Comparison of ENCODE assay signal across 15 cellular contexts in genomic region chr1:52063192-52063591, GRCh38. TPM values are rescaled to one million over a fixed set of nuclear protein-coding genes. Genes with fewer than 3 reads are reported as not detected.
DNase-seq lines count a peak whose midpoint lies in the region; ATAC-seq, FAIRE-seq and TF ChIP-seq lines count a peak whose summit lies in the region.
"Had no signal": no experiment of that assay in that cellular context is flagged by ENCODE, and none has a peak within 500 bp of the region (broad histone marks: within the 10 kb centered on the region; RNA-seq: fewer than 3 reads in every experiment).

No MANE protein-coding gene starts in this region.

- H3K36me3 Mint-ChIP-seq in activated T-helper 17 cell treated with anti-CD3 and anti-CD28 coated beads, Interleukin-2, amount 50 U/mL, for 72 hours (ENCODE audit: low read depth): peaks cover 94% of the 10 kb centered on the region
- peaks cover 68% of the 10 kb centered on the region for H3K36me3 Mint-ChIP-seq in nephron progenitor cell (ENCODE audit: low read depth)

- H2AFZ ChIP-seq in HepG2 (ENCODE audit: low read length): no peak overlapping the region

- no peak overlapping the region for H3K9ac ChIP-seq in HepG2 (ENCODE audit: insufficient read depth, low read depth, low read length)
- H3K9ac ChIP-seq: BLaER1 had no signal

- TF ChIP-seq RAD21 in HepG2 (CRISPR knock-in tag; IDR thresholded peaks at IDR 0.05): no peak

- intact Hi-C loops in HepG2 (cut with micrococcal nuclease; ENCODE audit: unreplicated experiment) (no loop called here), right lobe of liver (cut with DNase I) (no loop called here), Right ventricle myocardium inferior (cut with DNase I) (no loop called here)

- POLR2A ChIA-PET in HepG2 (lab: Yijun Ruan, JAX): interaction anchor here (0.7 to 1.6 kb wide), 3 partner anchors 8 to 17 kb away, joined by 3 to 4 read pairs (median 4); partner anchors contain the start of gene TXNDC12

- H3K27me3 ChIP-seq in HepG2 (ENCODE audit: control insufficient read depth in 1 of 2, insufficient read depth in 2 of 2, low read length in 2 of 2): no peaks in the 10 kb centered on the region
- H3K27me3 ChIP-seq in right lobe of liver: no peaks in the 10 kb centered on the region
- H3K27me3 ChIP-seq: BLaER1 had no signal

- BruUV-seq in HepG2 (replicated peaks; lab: Mats Ljungman, UMichigan): no TSS peak

- DNase-seq in HepG2 (ENCODE audit: low spot score): no peak
- no peak for DNase-seq in right lobe of liver
- no peak for DNase-seq in nephron progenitor cell
- no peak for DNase-seq in Right ventricle myocardium inferior (ENCODE audit: missing footprints)
- DNase-seq in OCI-M1 (lab: John Stamatoyannopoulos, UW): no peak
- DNase-seq in KBM-7: no peak
- DNase-seq: 8988T; AML-193; Caco-2; CD8-positive, alpha-beta memory T cell; DMS53 had no signal

- no peak overlapping the region for H3K4me3 Mint-ChIP-seq in activated T-helper 17 cell treated with anti-CD3 and anti-CD28 coated beads, Interleukin-2, amount 50 U/mL, for 72 hours
- H3K4me3 Mint-ChIP-seq in nephron progenitor cell: no peak overlapping the region
- H3K4me3 Mint-ChIP-seq: CD8-positive, alpha-beta memory T cell had no signal

- no peaks in the 10 kb centered on the region for H3K9me3 ChIP-seq in HepG2 (ENCODE audit: low read length)
- H3K9me3 ChIP-seq in right lobe of liver: no peaks in the 10 kb centered on the region
- H3K9me3 ChIP-seq: BLaER1, Caco-2 had no signal

- peaks cover 57% of the 10 kb centered on the region for H3K79me2 ChIP-seq in HepG2 (ENCODE audit: insufficient read depth, low read length)

- peaks cover 17 to 66% of the 10 kb centered on the region in 2 experiments for H3K36me3 ChIP-seq in HepG2 (replicated peaks in 1 of 2; ENCODE audit: control insufficient read depth in 1 of 2, insufficient read depth in 2 of 2, low read length in 2 of 2)
- H3K36me3 ChIP-seq in right lobe of liver: peaks cover 0 to 51% (median 24%) of the 10 kb centered on the region in 4 donors

- TF ChIP-seq POLR2A in HepG2 (IDR thresholded peaks at IDR 0.05; ENCODE audit: insufficient read depth in 1 of 2, low read depth in 2 of 2, low read length in 2 of 2) (no peak), right lobe of liver (IDR thresholded peaks at IDR 0.05) (no peak)

- TF ChIP-seq CTCF in HepG2 (CRISPR knock-in tag; IDR thresholded peaks at IDR 0.05) (no peak), right lobe of liver (IDR thresholded peaks at IDR 0.05) (no peak), nephron progenitor cell (IDR thresholded peaks at IDR 0.05) (no peak)

- peaks cover 17% of the 10 kb centered on the region for H3K4me1 Mint-ChIP-seq in activated T-helper 17 cell treated with anti-CD3 and anti-CD28 coated beads, Interleukin-2, amount 50 U/mL, for 72 hours
- H3K4me1 Mint-ChIP-seq in nephron progenitor cell: peaks cover 12% of the 10 kb centered on the region

- CTCF ChIA-PET in HepG2 (lab: Yijun Ruan, JAX; ENCODE audit: low intra/inter-chr PET ratio, low total read pairs): no interaction called here

- peaks cover 36% of the 10 kb centered on the region for H4K20me1 ChIP-seq in HepG2 (ENCODE audit: insufficient read depth, low read length)

- in situ Hi-C loops in HepG2 (cut with HindIII; ENCODE audit: extremely low pct_ligation_motif_present, low pct_unique_long_range_greater_than_20kb) (no loop called here), KBM-7 (cut with MboI; ENCODE audit: low pct_unique_long_range_greater_than_20kb, low sequenced_read_pairs) (no loop called here)

- H3K4me2 ChIP-seq in HepG2 (ENCODE audit: low read depth, low read length): no peak overlapping the region
- H3K4me2 ChIP-seq: BLaER1 had no signal

- no peaks in the 10 kb centered on the region for H3K27me3 Mint-ChIP-seq in activated T-helper 17 cell treated with anti-CD3 and anti-CD28 coated beads, Interleukin-2, amount 50 U/mL, for 72 hours
- H3K27me3 Mint-ChIP-seq in nephron progenitor cell (ENCODE audit: low read depth, poor library complexity): no peaks in the 10 kb centered on the region
- H3K27me3 Mint-ChIP-seq: CD8-positive, alpha-beta memory T cell had no signal

- H3K4me3 ChIP-seq in HepG2 (replicated peaks in 1 of 3; ENCODE audit: insufficient read depth in 1 of 3, low read depth in 2 of 3, low read length in 3 of 3) (no peak overlapping the region), right lobe of liver (no peak overlapping the region)
- H3K4me3 ChIP-seq: BLaER1 had no signal

- H3K27ac Mint-ChIP-seq in activated T-helper 17 cell treated with anti-CD3 and anti-CD28 coated beads, Interleukin-2, amount 50 U/mL, for 72 hours: peak overlapping the region; percentile 1
- peak overlapping the region; percentile 22 for H3K27ac Mint-ChIP-seq in nephron progenitor cell

- no peaks in the 10 kb centered on the region for H3K9me3 Mint-ChIP-seq in activated T-helper 17 cell treated with anti-CD3 and anti-CD28 coated beads, Interleukin-2, amount 50 U/mL, for 72 hours
- no peaks in the 10 kb centered on the region for H3K9me3 Mint-ChIP-seq in nephron progenitor cell
- H3K9me3 Mint-ChIP-seq: CD8-positive, alpha-beta memory T cell had no signal

- H3K4me1 ChIP-seq in HepG2 (ENCODE audit: insufficient read depth, low read length): peaks cover 34% of the 10 kb centered on the region
- no peaks in the 10 kb centered on the region for H3K4me1 ChIP-seq in right lobe of liver

- no peak overlapping the region for H3K27ac ChIP-seq in HepG2 (ENCODE audit: extremely low read length, insufficient read depth, low read length)
- no peak overlapping the region for H3K27ac ChIP-seq in right lobe of liver
- H3K27ac ChIP-seq: BLaER1 had no signal

- TF ChIP-seq EP300 in HepG2 (IDR thresholded peaks at IDR 0.05; ENCODE audit: low read depth in 2 of 2, low read length in 2 of 2): no peak
- TF ChIP-seq EP300 in HepG2 (CRISPR knock-in tag; IDR thresholded peaks at IDR 0.05; ENCODE audit: borderline replicate concordance): no peak

- ATAC-seq in HepG2 (no peak), right lobe of liver (no peak), Right ventricle myocardium inferior (no peak)
- ATAC-seq in activated T-helper 17 cell treated with anti-CD3 and anti-CD28 coated beads, Interleukin-2, amount 50 U/mL, for 72 hours (replicated peaks): no peak
- ATAC-seq: HCT116 had no signal

- FAIRE-seq in HepG2 (lab: Jason Lieb, UNC): no peak
- FAIRE-seq: H54 had no signal

- 94% methylated on average over 2 of the region's 2 CpGs for WGBS in HepG2 (ENCODE audit: low lambda C conversion rate)
- 83% methylated on average over 2 of the region's 2 CpGs for WGBS in right lobe of liver (ENCODE audit: insufficient coverage, low coverage, low lambda C conversion rate, missing lambda C conversion rate)

RNA-seq across cellular contexts. Expression of gene BTF3L4, which starts 7.1 kb away (rescaled TPM):
- total RNA-seq in HepG2 (2016; rRNA removed; fragmentation: Illumina TruSeq; extraction: Trizol) (74.3 and 112 TPM in 2 replicates), right lobe of liver (10 to 100 TPM; 11.9 to 26.2 (median 15.2) TPM), Right ventricle myocardium inferior (25.5 TPM)
- total RNA-seq in HepG2 (2016; cell fraction: cytosol; rRNA removed; fragmentation: Illumina TruSeq; extraction: Trizol; ENCODE audit: low read depth): 20.6 and 23.9 TPM in 2 replicates
- 77.8 and 124 TPM in 2 replicates for total RNA-seq in HepG2 (2016; cell fraction: insoluble cytoplasmic fraction; rRNA removed; fragmentation: Illumina TruSeq; extraction: Trizol)
- total RNA-seq in HepG2 (2016; cell fraction: membrane; rRNA removed; fragmentation: Illumina TruSeq; extraction: Trizol): 37.7 and 41.9 TPM in 2 replicates
- 46.3 and 50.0 TPM in 2 replicates for total RNA-seq in HepG2 (2016; cell fraction: nucleus; rRNA removed; fragmentation: Illumina TruSeq; extraction: Trizol)
- 45.0 and 59.0 TPM in 2 replicates for polyA plus RNA-seq in HepG2 (2011; rRNA removed)
- polyA plus RNA-seq in HepG2 (2011; cell fraction: cytosol; rRNA removed): 25.4 and 48.5 TPM in 2 replicates
- polyA plus RNA-seq in HepG2 (2011; cell fraction: nucleus; rRNA removed): 17.6 and 25.6 TPM in 2 replicates
- 65.1 and 81.7 TPM in 2 replicates for polyA plus RNA-seq in HepG2 (2012)
- polyA plus RNA-seq in HepG2 (2016; cell fraction: cytosol; fragmentation: Illumina TruSeq; extraction: Trizol; ENCODE audit: low read depth): 16.9 and 17.5 TPM in 2 replicates
- polyA plus RNA-seq in HepG2 (2016; cell fraction: insoluble cytoplasmic fraction; fragmentation: Illumina TruSeq; extraction: Trizol; ENCODE audit: low read depth): 121 and 133 TPM in 2 replicates
- polyA plus RNA-seq in HepG2 (2016; cell fraction: membrane; fragmentation: Illumina TruSeq; extraction: Trizol; ENCODE audit: low read depth): 29.8 and 33.4 TPM in 2 replicates
- polyA plus RNA-seq in HepG2 (2016; cell fraction: nucleus; fragmentation: Illumina TruSeq; extraction: Trizol; ENCODE audit: insufficient read depth, low read depth): 53.7 and 57.4 TPM in 2 replicates
- 19.1 and 24.7 TPM in 2 replicates for polyA minus RNA-seq in HepG2 (2011; rRNA and poly(A)+ RNA removed; ENCODE audit: low replicate concordance)
- 38.0 and 40.3 TPM in 2 replicates for polyA minus RNA-seq in HepG2 (2011; cell fraction: cytosol; rRNA and poly(A)+ RNA removed)
- polyA minus RNA-seq in HepG2 (2011; cell fraction: nucleus; rRNA and poly(A)+ RNA removed): 64.2 and 78.8 TPM in 2 replicates
- total RNA-seq in activated T-helper 17 cell treated with anti-CD3 and anti-CD28 coated beads, Interleukin-2, amount 50 U/mL, for 72 hours: 10 to 100 TPM; 20.2 to 29.8 TPM

RNA-seq across cellular contexts. Expression of gene TXNDC12, which starts 8.2 kb away (rescaled TPM):
- 41.7 and 67.2 TPM in 2 replicates for total RNA-seq in HepG2 (2016; rRNA removed; fragmentation: Illumina TruSeq; extraction: Trizol)
- total RNA-seq in HepG2 (2016; cell fraction: cytosol; rRNA removed; fragmentation: Illumina TruSeq; extraction: Trizol; ENCODE audit: low read depth): 16.5 and 18.9 TPM in 2 replicates
- total RNA-seq in HepG2 (2016; cell fraction: insoluble cytoplasmic fraction; rRNA removed; fragmentation: Illumina TruSeq; extraction: Trizol): 53.9 and 75.5 TPM in 2 replicates
- total RNA-seq in HepG2 (2016; cell fraction: membrane; rRNA removed; fragmentation: Illumina TruSeq; extraction: Trizol): 29.2 and 32.2 TPM in 2 replicates
- total RNA-seq in HepG2 (2016; cell fraction: nucleus; rRNA removed; fragmentation: Illumina TruSeq; extraction: Trizol): 48.0 and 55.0 TPM in 2 replicates
- 55.9 and 65.6 TPM in 2 replicates for polyA plus RNA-seq in HepG2 (2011; rRNA removed)
- 48.6 and 71.0 TPM in 2 replicates for polyA plus RNA-seq in HepG2 (2011; cell fraction: cytosol; rRNA removed)
- polyA plus RNA-seq in HepG2 (2011; cell fraction: nucleus; rRNA removed): 17.5 and 19.1 TPM in 2 replicates
- polyA plus RNA-seq in HepG2 (2012): 46.7 and 93.9 TPM in 2 replicates
- 19.0 and 19.3 TPM in 2 replicates for polyA plus RNA-seq in HepG2 (2016; cell fraction: cytosol; fragmentation: Illumina TruSeq; extraction: Trizol; ENCODE audit: low read depth)
- polyA plus RNA-seq in HepG2 (2016; cell fraction: insoluble cytoplasmic fraction; fragmentation: Illumina TruSeq; extraction: Trizol; ENCODE audit: low read depth): 37.7 and 44.4 TPM in 2 replicates
- polyA plus RNA-seq in HepG2 (2016; cell fraction: membrane; fragmentation: Illumina TruSeq; extraction: Trizol; ENCODE audit: low read depth): 24.3 and 28.1 TPM in 2 replicates
- 61.2 and 77.2 TPM in 2 replicates for polyA plus RNA-seq in HepG2 (2016; cell fraction: nucleus; fragmentation: Illumina TruSeq; extraction: Trizol; ENCODE audit: insufficient read depth, low read depth)
- 32.1 and 68.8 TPM in 2 replicates for polyA minus RNA-seq in HepG2 (2011; rRNA and poly(A)+ RNA removed; ENCODE audit: low replicate concordance)
- 69.7 and 82.4 TPM in 2 replicates for polyA minus RNA-seq in HepG2 (2011; cell fraction: cytosol; rRNA and poly(A)+ RNA removed)
- polyA minus RNA-seq in HepG2 (2011; cell fraction: nucleus; rRNA and poly(A)+ RNA removed): 24.1 and 28.7 TPM in 2 replicates
- 10 to 100 TPM; 26.8 to 40.8 (median 32.0) TPM for total RNA-seq in right lobe of liver
- 10 to 100 TPM; 40.9 to 47.1 TPM for total RNA-seq in activated T-helper 17 cell treated with anti-CD3 and anti-CD28 coated beads, Interleukin-2, amount 50 U/mL, for 72 hours
- total RNA-seq in Right ventricle myocardium inferior: 21.2 TPM

RNA-seq across cellular contexts. Expression of gene KTI12, which starts 29.6 kb away (rescaled TPM):
- total RNA-seq in HepG2 (2016; rRNA removed; fragmentation: Illumina TruSeq; extraction: Trizol): 10.2 and 11.8 TPM in 2 replicates
- total RNA-seq in HepG2 (2016; cell fraction: cytosol; rRNA removed; fragmentation: Illumina TruSeq; extraction: Trizol; ENCODE audit: low read depth): 1.4 and 2.0 TPM in 2 replicates
- 10.6 and 12.0 TPM in 2 replicates for total RNA-seq in HepG2 (2016; cell fraction: insoluble cytoplasmic fraction; rRNA removed; fragmentation: Illumina TruSeq; extraction: Trizol)
- total RNA-seq in HepG2 (2016; cell fraction: membrane; rRNA removed; fragmentation: Illumina TruSeq; extraction: Trizol): 5.3 and 5.6 TPM in 2 replicates
- total RNA-seq in HepG2 (2016; cell fraction: nucleus; rRNA removed; fragmentation: Illumina TruSeq; extraction: Trizol): 7.0 and 8.3 TPM in 2 replicates
- polyA plus RNA-seq in HepG2 (2011; rRNA removed): 7.0 and 7.4 TPM in 2 replicates
- 7.6 and 9.9 TPM in 2 replicates for polyA plus RNA-seq in HepG2 (2011; cell fraction: cytosol; rRNA removed)
- 7.4 and 7.7 TPM in 2 replicates for polyA plus RNA-seq in HepG2 (2011; cell fraction: nucleus; rRNA removed)
- 5.6 and 6.2 TPM in 2 replicates for polyA plus RNA-seq in HepG2 (2012)
- 1.1 and 1.5 TPM in 2 replicates for polyA plus RNA-seq in HepG2 (2016; cell fraction: cytosol; fragmentation: Illumina TruSeq; extraction: Trizol; ENCODE audit: low read depth)
- polyA plus RNA-seq in HepG2 (2016; cell fraction: insoluble cytoplasmic fraction; fragmentation: Illumina TruSeq; extraction: Trizol; ENCODE audit: low read depth): 10.2 and 12.7 TPM in 2 replicates
- polyA plus RNA-seq in HepG2 (2016; cell fraction: membrane; fragmentation: Illumina TruSeq; extraction: Trizol; ENCODE audit: low read depth): 2.7 and 3.0 TPM in 2 replicates
- 10.6 and 13.5 TPM in 2 replicates for polyA plus RNA-seq in HepG2 (2016; cell fraction: nucleus; fragmentation: Illumina TruSeq; extraction: Trizol; ENCODE audit: insufficient read depth, low read depth)
- polyA minus RNA-seq in HepG2 (2011; rRNA and poly(A)+ RNA removed; ENCODE audit: low replicate concordance): 8.9 and 13.7 TPM in 2 replicates
- polyA minus RNA-seq in HepG2 (2011; cell fraction: cytosol; rRNA and poly(A)+ RNA removed): 2.2 and 2.9 TPM in 2 replicates
- 8.5 and 8.6 TPM in 2 replicates for polyA minus RNA-seq in HepG2 (2011; cell fraction: nucleus; rRNA and poly(A)+ RNA removed)
- 1 to 10 TPM; 2.9 to 7.5 (median 4.2) TPM for total RNA-seq in right lobe of liver
- total RNA-seq in activated T-helper 17 cell treated with anti-CD3 and anti-CD28 coated beads, Interleukin-2, amount 50 U/mL, for 72 hours: 10 to 100 TPM in 1 of 2 donors, 1 to 10 TPM in 1; 9.3 to 16.2 TPM
- 3.1 TPM for total RNA-seq in Right ventricle myocardium inferior
